8 cellular contexts compared by ENCODE assay signal in genomic region chr10:76547352-76547972, GRCh38.
A peak's percentile ranks its signal among the peaks of the same experiment; 100 is the strongest.
DNase-seq lines count a peak whose midpoint lies in the region; ATAC-seq and TF ChIP-seq lines count a peak whose summit lies in the region.

No MANE protein-coding gene starts in this region.

- no peak overlapping the region for H3K27ac Mint-ChIP-seq in activated CD4-positive, alpha-beta memory T cell treated with anti-CD3 and anti-CD28 coated beads for 36 hours

- TF ChIP-seq CTCF in mucosa of descending colon (IDR thresholded peaks at IDR 0.05) = peak; percentile 54
- TF ChIP-seq CTCF in testis (IDR thresholded peaks at IDR 0.05) = peak; percentile 80 to 86 (median 83)

- no peak overlapping the region for H3K4me3 Mint-ChIP-seq in activated CD4-positive, alpha-beta memory T cell treated with anti-CD3 and anti-CD28 coated beads for 36 hours

- H3K4me1 Mint-ChIP-seq in activated CD4-positive, alpha-beta memory T cell treated with anti-CD3 and anti-CD28 coated beads for 36 hours (ENCODE audit: low read depth) = no peaks in the 10 kb centered on the region

- 20 to 28% methylated on average over 11 of the region's 11 CpGs for WGBS in testis, 2 donors

- H3K27me3 ChIP-seq in testis = no peaks in the 10 kb centered on the region

- TF ChIP-seq POLR2A in erythroblast (IDR thresholded peaks at IDR 0.05; ENCODE audit: low read length) (no peak), testis (IDR thresholded peaks at IDR 0.05) (no peak)

- ATAC-seq in GM18511 (IDR thresholded peaks at IDR 0.05; ENCODE audit: unreplicated experiment) (peak; percentile 87), HG03565 (IDR thresholded peaks at IDR 0.05; ENCODE audit: unreplicated experiment) (peak; percentile 80), mucosa of descending colon (peak; percentile 79)

- peaks cover 2% of the 10 kb centered on the region for H3K9me3 Mint-ChIP-seq in activated CD4-positive, alpha-beta memory T cell treated with anti-CD3 and anti-CD28 coated beads for 36 hours

- POLR2A ChIA-PET in activated CD4-positive, alpha-beta memory T cell treated with anti-CD3 and anti-CD28 coated beads for 36 hours (lab: Charles Lee) = no interaction called here

- H3K4me3 ChIP-seq in mucosa of descending colon (no peak overlapping the region), testis (peak overlapping the region in 1 of 2 donors; percentile 15)

- CTCF ChIA-PET in activated CD4-positive, alpha-beta memory T cell treated with anti-CD3 and anti-CD28 coated beads for 36 hours (lab: Charles Lee) = interaction anchor here (0.6 kb wide), 1 partner anchor 277 kb away, joined by 3 read pairs; no protein-coding TSS in a partner anchor

- intact Hi-C loops in activated CD4-positive, alpha-beta memory T cell treated with anti-CD3 and anti-CD28 coated beads for 36 hours (cut with micrococcal nuclease) = loop anchor here (5.0 kb wide), 1 partner anchor 1145 kb away; the partner anchor contains the start of gene ZNF503
- intact Hi-C loops in mucosa of descending colon (cut with DNase I, micrococcal nuclease) = no loop called here
- intact Hi-C loops in testis (cut with DNase I; ENCODE audit: low total_unique reads) = loop anchor here (10.0 kb wide), 1 partner anchor 513 kb away; no protein-coding TSS in a partner anchor

- no peaks in the 10 kb centered on the region for H3K36me3 Mint-ChIP-seq in activated CD4-positive, alpha-beta memory T cell treated with anti-CD3 and anti-CD28 coated beads for 36 hours

- DNase-seq in AG08396 (ENCODE audit: low spot score) (peak; percentile 40), NCI-H510A (lab: John Stamatoyannopoulos, UW) (peak; percentile 49), erythroblast (lab: John Stamatoyannopoulos, UW) (peak; percentile 72 to 81), mucosa of descending colon (peak in 2 of 3 donors; percentile 59 to 95), testis (peak; percentile 94)
- peak; percentile 57 for DNase-seq in activated CD4-positive, alpha-beta memory T cell treated with anti-CD3 and anti-CD28 coated beads for 36 hours

- H3K4me1 ChIP-seq in mucosa of descending colon (ENCODE audit: low read depth) (no peaks in the 10 kb centered on the region), testis (no peaks in the 10 kb centered on the region)

- H3K27ac ChIP-seq in testis = no peak overlapping the region

- no peaks in the 10 kb centered on the region for H3K27me3 Mint-ChIP-seq in activated CD4-positive, alpha-beta memory T cell treated with anti-CD3 and anti-CD28 coated beads for 36 hours

- H3K9me3 ChIP-seq in mucosa of descending colon = no peaks in the 10 kb centered on the region
- H3K9me3 ChIP-seq in testis = no peaks in the 10 kb centered on the region

- H3K36me3 ChIP-seq in mucosa of descending colon (ENCODE audit: low read depth) (no peaks in the 10 kb centered on the region), testis (ENCODE audit: low read depth, missing control alignments) (no peaks in the 10 kb centered on the region)

Comparison
In these comparisons a context has a peak if more than half of its experiments do, and no peak if none do; other contexts are left out.
1. DNase-seq: peak in every context shown above with its lines; median percentile 94 in testis; 77 in mucosa of descending colon; 76 in erythroblast; 57 in activated CD4-positive, alpha-beta memory T cell treated with anti-CD3 and anti-CD28 coated beads for 36 hours; 49 in NCI-H510A; 40 in AG08396.
2. intact Hi-C loops: an anchor here in activated CD4-positive, alpha-beta memory T cell treated with anti-CD3 and anti-CD28 coated beads for 36 hours (5.0 kb wide) and testis (10.0 kb wide); none called in mucosa of descending colon.